23 cellular contexts compared by ENCODE assay signal in genomic region chr2:85394976-85395375, GRCh38. TPM values are rescaled to one million over a fixed set of nuclear protein-coding genes. Genes with fewer than 3 reads are reported as not detected.
DNase-seq lines count a peak whose midpoint lies in the region; ATAC-seq lines count a peak whose summit lies in the region.
"Had no signal": no experiment of that assay in that cellular context is flagged by ENCODE, and none has a peak within 500 bp of the region (broad histone marks: within the 10 kb centered on the region; RNA-seq: fewer than 3 reads in every experiment).

No MANE protein-coding gene starts in this region.

- DNase-seq in H7 = peak; percentile 32
- no peak for DNase-seq in adipocyte (ENCODE audit: low read depth)
- no peak for DNase-seq in memory B cell (ENCODE audit: low spot score in 2 of 2)
- no peak for DNase-seq in DMS153 treated with DMSO at 0.1 percent for 48 hours (lab: John Stamatoyannopoulos, UW; ENCODE audit: unreplicated experiment)
- no peak for DNase-seq in AG08395 (ENCODE audit: low spot score)
- DNase-seq: activated B cell treated with CpG ODN at 0.5 μM for 24 hours; activated CD4-positive, alpha-beta memory T cell treated with anti-CD3 and anti-CD28 coated beads for 36 hours; activated CD8-positive, alpha-beta memory T cell treated with anti-CD3 and anti-CD28 coated beads, Interleukin-2, amount 50 U/mL, for 48 hours; activated naive CD8-positive, alpha-beta T cell treated with anti-CD3 and anti-CD28 coated beads for 36 hours; CD4-positive, alpha-beta memory T cell; DMS 273 treated with DMSO at 0.1 percent for 48 hours; GOT3; KG1; left cardiac atrium; NCI-H1694 treated with DMSO at 0.1 percent for 48 hours; stimulated activated CD4-positive, alpha-beta T cell treated with anti-CD3 and anti-CD28 coated beads, Interleukin-4, amount 100 ng/mL, for 1 hour; stimulated activated naive CD4-positive, alpha-beta T cell; T1000 had no signal

- no peaks in the 10 kb centered on the region for H3K27me3 Mint-ChIP-seq in memory B cell
- H3K27me3 Mint-ChIP-seq: activated B cell treated with CpG ODN at 0.5 μM for 24 hours; activated CD4-positive, alpha-beta memory T cell treated with anti-CD3 and anti-CD28 coated beads for 36 hours; activated naive CD8-positive, alpha-beta T cell treated with anti-CD3 and anti-CD28 coated beads for 36 hours; activated T-helper 17 cell treated with anti-CD3 and anti-CD28 coated beads, Interleukin-2, amount 50 U/mL, for 72 hours; CD4-positive, alpha-beta memory T cell had no signal

- H3K9me3 ChIP-seq in adipocyte (ENCODE audit: control insufficient read depth, low read length) (no peaks in the 10 kb centered on the region), subcutaneous abdominal adipose tissue (ENCODE audit: control insufficient read depth in 5 of 5, low read length in 5 of 5) (no peaks in the 10 kb centered on the region)

- H3K4me3 Mint-ChIP-seq in memory B cell = no peak overlapping the region
- H3K4me3 Mint-ChIP-seq: activated B cell treated with CpG ODN at 0.5 μM for 24 hours; activated CD4-positive, alpha-beta memory T cell treated with anti-CD3 and anti-CD28 coated beads for 36 hours; activated naive CD8-positive, alpha-beta T cell treated with anti-CD3 and anti-CD28 coated beads for 36 hours; activated T-helper 17 cell treated with anti-CD3 and anti-CD28 coated beads, Interleukin-2, amount 50 U/mL, for 72 hours; CD4-positive, alpha-beta memory T cell had no signal

- H3K36me3 ChIP-seq in H7 (replicated peaks; ENCODE audit: control insufficient read depth, insufficient read depth, low read length) = peaks cover 23% of the 10 kb centered on the region
- peaks cover 30% of the 10 kb centered on the region for H3K36me3 ChIP-seq in adipocyte (ENCODE audit: control insufficient read depth, insufficient read depth, low read length, severe bottlenecking)
- peaks cover 0 to 50% (median 40%) of the 10 kb centered on the region in 5 donors for H3K36me3 ChIP-seq in subcutaneous abdominal adipose tissue (ENCODE audit: control insufficient read depth in 5 of 5, insufficient read depth in 5 of 5, low read length in 5 of 5)

- H3K4me3 ChIP-seq in H7 (ENCODE audit: insufficient read depth, low read depth, low read length) (no peak overlapping the region), adipocyte (ENCODE audit: low read length) (no peak overlapping the region), subcutaneous abdominal adipose tissue (ENCODE audit: low read depth in 1 of 5, low read length in 5 of 5) (no peak overlapping the region)
- H3K4me3 ChIP-seq: smooth muscle cell had no signal

- H3K9me3 Mint-ChIP-seq in memory B cell = no peaks in the 10 kb centered on the region
- H3K9me3 Mint-ChIP-seq: activated B cell treated with CpG ODN at 0.5 μM for 24 hours; activated CD4-positive, alpha-beta memory T cell treated with anti-CD3 and anti-CD28 coated beads for 36 hours; activated naive CD8-positive, alpha-beta T cell treated with anti-CD3 and anti-CD28 coated beads for 36 hours; activated T-helper 17 cell treated with anti-CD3 and anti-CD28 coated beads, Interleukin-2, amount 50 U/mL, for 72 hours; CD4-positive, alpha-beta memory T cell had no signal

- H3K36me3 Mint-ChIP-seq in memory B cell = peaks cover 32% of the 10 kb centered on the region
- H3K36me3 Mint-ChIP-seq: activated naive CD8-positive, alpha-beta T cell treated with anti-CD3 and anti-CD28 coated beads for 36 hours had no signal

- H3K4me1 Mint-ChIP-seq in memory B cell = peaks cover 16% of the 10 kb centered on the region

- H3K4me1 ChIP-seq in adipocyte (ENCODE audit: control insufficient read depth, insufficient read depth, low read length) (peaks cover 47% of the 10 kb centered on the region), subcutaneous abdominal adipose tissue (ENCODE audit: control insufficient read depth in 5 of 5, insufficient read depth in 5 of 5, low read length in 5 of 5) (peaks cover 0 to 75% (median 54%) of the 10 kb centered on the region in 5 donors)

- peak overlapping the region; percentile 64 for H3K9ac ChIP-seq in adipocyte (ENCODE audit: low read length)
- H3K9ac ChIP-seq in subcutaneous abdominal adipose tissue (ENCODE audit: low read length in 5 of 5) = no peak overlapping the region

- H3K27ac Mint-ChIP-seq in memory B cell = peak overlapping the region; percentile 95
- H3K27ac Mint-ChIP-seq: activated CD4-positive, alpha-beta memory T cell treated with anti-CD3 and anti-CD28 coated beads for 36 hours; activated naive CD8-positive, alpha-beta T cell treated with anti-CD3 and anti-CD28 coated beads for 36 hours had no signal

- ATAC-seq in memory B cell (ENCODE audit: low read depth) (no peak), HG02885 (IDR thresholded peaks at IDR 0.05; ENCODE audit: poor library complexity, unreplicated experiment) (no peak)
- ATAC-seq: activated T-helper 17 cell treated with anti-CD3 and anti-CD28 coated beads, Interleukin-2, amount 50 U/mL, for 72 hours had no signal

- H3K27me3 ChIP-seq in H7 (ENCODE audit: control insufficient read depth, insufficient read depth, low read length) = no peaks in the 10 kb centered on the region
- H3K27me3 ChIP-seq in adipocyte (replicated peaks; ENCODE audit: control insufficient read depth, insufficient read depth, low read length) = no peaks in the 10 kb centered on the region
- no peaks in the 10 kb centered on the region for H3K27me3 ChIP-seq in subcutaneous abdominal adipose tissue (ENCODE audit: control insufficient read depth in 5 of 5, insufficient read depth in 4 of 5, low read length in 5 of 5)

- peak overlapping the region; percentile 37 for H3K27ac ChIP-seq in subcutaneous abdominal adipose tissue (ENCODE audit: low read depth, low read length)
- H3K27ac ChIP-seq: epithelial cell of prostate had no signal

RNA-seq across cellular contexts. Expression of gene CAPG, which starts 15.2 kb away (rescaled TPM):
- 242 and 268 TPM in 2 replicates for total RNA-seq in H7 (2014; rRNA removed; shearing (Covaris generic))

RNA-seq across cellular contexts. Expression of gene SH2D6, which starts 23.5 kb away (rescaled TPM):
- not detected in 2 replicates for total RNA-seq in H7 (2014; rRNA removed; shearing (Covaris generic))
- total RNA-seq: smooth muscle cell had no signal

RNA-seq across cellular contexts. Expression of gene ELMOD3, which starts 40.4 kb away (rescaled TPM):
- total RNA-seq in H7 (2014; rRNA removed; shearing (Covaris generic)) = 11.3 and 11.5 TPM in 2 replicates

RNA-seq across cellular contexts. Expression of gene RETSAT, which starts 40.6 kb away (rescaled TPM):
- total RNA-seq in H7 (2014; rRNA removed; shearing (Covaris generic)) = 18.5 and 29.6 TPM in 2 replicates
